Comparison of ENCODE assay signal across 12 cellular contexts in genomic region chr11:75603791-75604736, GRCh38. TPM values are rescaled to one million over a fixed set of nuclear protein-coding genes. Genes with fewer than 3 reads are reported as not detected.
DNase-seq lines count a peak whose midpoint lies in the region; ATAC-seq and TF ChIP-seq lines count a peak whose summit lies in the region.
"Had no signal": no experiment of that assay in that cellular context is flagged by ENCODE, and none has a peak within 500 bp of the region (broad histone marks: within the 10 kb centered on the region; RNA-seq: fewer than 3 reads in every experiment).

No MANE protein-coding gene starts in this region.

- H3K27me3 Mint-ChIP-seq in MCF 10A (ENCODE audit: insufficient read depth, unreplicated experiment), result no peaks in the 10 kb centered on the region

- H3K9me3 ChIP-seq in breast epithelium (no peaks in the 10 kb centered on the region), spleen (no peaks in the 10 kb centered on the region)
- H3K9me3 ChIP-seq: BLaER1, gastrocnemius medialis had no signal

- TF ChIP-seq CTCF in MCF 10A (IDR thresholded peaks at IDR 0.05; ENCODE audit: unreplicated experiment) (no peak), breast epithelium (IDR thresholded peaks at IDR 0.05) (no peak), spleen (IDR thresholded peaks at IDR 0.05 in 8 of 11, conservative IDR thresholded peaks at IDR 0.05 in 3 of 11) (no peak)

- no peaks in the 10 kb centered on the region for H3K36me3 Mint-ChIP-seq in MCF 10A (ENCODE audit: insufficient read depth, unreplicated experiment)

- H3K4me1 Mint-ChIP-seq in MCF 10A (ENCODE audit: insufficient read depth, unreplicated experiment), result peaks cover 30% of the 10 kb centered on the region

- BruUV-seq in MCF 10A (replicated peaks; lab: Mats Ljungman, UMichigan), result no TSS peak

- no peak overlapping the region for H3K4me3 ChIP-seq in breast epithelium
- H3K4me3 ChIP-seq in spleen, result no peak overlapping the region
- H3K4me3 ChIP-seq: BLaER1, gastrocnemius medialis had no signal

- WGBS in spleen, 5 donors, result 78 to 87% (median 80%) methylated on average over 16 of the region's 16 CpGs

- H3K4me3 Mint-ChIP-seq in MCF 10A (ENCODE audit: unreplicated experiment), result no peak overlapping the region

- TF ChIP-seq POLR2A in breast epithelium (IDR thresholded peaks at IDR 0.05), result no peak
- TF ChIP-seq POLR2A in spleen (IDR thresholded peaks at IDR 0.05), result no peak

- no peak overlapping the region for H3K27ac ChIP-seq in breast epithelium
- no peak overlapping the region for H3K27ac ChIP-seq in spleen
- H3K27ac ChIP-seq: BLaER1, gastrocnemius medialis had no signal

- no peaks in the 10 kb centered on the region for H3K27me3 ChIP-seq in breast epithelium
- H3K27me3 ChIP-seq in spleen (replicated peaks in 1 of 7), result peaks cover 0 to 10% (median 0%) of the 10 kb centered on the region in 7 donors
- H3K27me3 ChIP-seq: BLaER1, gastrocnemius medialis had no signal

- no peaks in the 10 kb centered on the region for H3K9me3 Mint-ChIP-seq in MCF 10A (ENCODE audit: unreplicated experiment)

- peak overlapping the region; percentile 72 for H3K27ac Mint-ChIP-seq in MCF 10A (ENCODE audit: low read depth, unreplicated experiment)

- H3K4me1 ChIP-seq in breast epithelium (no peaks in the 10 kb centered on the region), spleen (peaks cover 0 to 9% (median 0%) of the 10 kb centered on the region in 6 donors)
- H3K4me1 ChIP-seq: gastrocnemius medialis had no signal

- CTCF ChIA-PET in MCF 10A (lab: Yijun Ruan, JAX), result no interaction called here

- intact Hi-C loops in MCF 10A (cut with micrococcal nuclease), result no loop called here
- intact Hi-C loops in breast epithelium (cut with DNase I; ENCODE audit: low total_unique reads), result no loop called here
- intact Hi-C loops in Right ventricle myocardium inferior (cut with DNase I), result no loop called here
- intact Hi-C loops in spleen (cut with DNase I; ENCODE audit: low total_unique reads), result no loop called here

- POLR2A ChIA-PET in MCF 10A (lab: Yijun Ruan, JAX), result interaction anchor here (1.5 kb wide), 1 partner anchor 42 kb away, joined by 4 read pairs; the partner anchor contains the start of gene SERPINH1

- ATAC-seq in Right ventricle myocardium inferior, result no peak
- ATAC-seq: gastrocnemius medialis had no signal

- no peaks in the 10 kb centered on the region for H3K36me3 ChIP-seq in breast epithelium
- H3K36me3 ChIP-seq in spleen, result no peaks in the 10 kb centered on the region
- H3K36me3 ChIP-seq: BLaER1, gastrocnemius medialis had no signal

- peak; percentile 96 for DNase-seq in MCF 10A (ENCODE audit: unreplicated experiment)
- no peak for DNase-seq in breast epithelium (ENCODE audit: low spot score in 2 of 2)
- DNase-seq in amniotic stem cell (lab: John Stamatoyannopoulos, UW), result peak; percentile 73
- peak; percentile 69 for DNase-seq in glomerular endothelial cell (ENCODE audit: extremely low read depth, low read depth, low spot score)
- DNase-seq in Right ventricle myocardium inferior (ENCODE audit: missing footprints), result no peak
- no peak for DNase-seq in stimulated activated CD4-positive, alpha-beta T cell treated with anti-CD3 and anti-CD28 coated beads, Interleukin-1b, Interleukin-23, amount 100 ng/mL, for 48 hours
- DNase-seq in DMS53 (lab: John Stamatoyannopoulos, UW), result no peak
- DNase-seq in spleen, result no peak
- DNase-seq: gastrocnemius medialis, NCI-H748 treated with DMSO at 0.1 percent for 48 hours, T-helper 2 cell had no signal

RNA-seq across cellular contexts. Expression of gene SERPINH1, which starts 42.0 kb away (rescaled TPM):
- total RNA-seq in MCF 10A (2022) (80.5 TPM in 2 replicates), breast epithelium (100 to 1,000 TPM; 168 to 264 (median 259) TPM), glomerular endothelial cell (875 and 921 TPM in 2 replicates), Right ventricle myocardium inferior (65.8 TPM), spleen (100 to 1,000 TPM in 2 of 7 donors, 10 to 100 TPM in 5; 54.9 to 145 (median 87.5) TPM)
- 10 to 100 TPM; 19.0 to 39.1 (median 33.0) TPM for polyA plus RNA-seq in spleen

Comparison
In these comparisons a context has a peak if more than half of its experiments do, and no peak if none do; other contexts are left out.
1. DNase-seq: peak in MCF 10A (single experiment), amniotic stem cell (single experiment) and glomerular endothelial cell (single experiment); none in breast epithelium (0 of 2), Right ventricle myocardium inferior (single experiment), stimulated activated CD4-positive, alpha-beta T cell treated with anti-CD3 and anti-CD28 coated beads, Interleukin-1b, Interleukin-23, amount 100 ng/mL, for 48 hours (single experiment), DMS53 (single experiment) and spleen (single experiment).